In genomic region chr14:36944307-36945010, GRCh38 we compare ENCODE assay signal across 16 cellular contexts.
A peak's percentile ranks its signal among the peaks of the same experiment; 100 is the strongest.
DNase-seq lines count a peak whose midpoint lies in the region; ATAC-seq and TF ChIP-seq lines count a peak whose summit lies in the region.
"Had no signal": no experiment of that assay in that cellular context is flagged by ENCODE, and none has a peak within 500 bp of the region (broad histone marks: within the 10 kb centered on the region; RNA-seq: fewer than 3 reads in every experiment).

No MANE protein-coding gene starts in this region.

- H3K27me3 Mint-ChIP-seq in T-cell, result peaks cover 0 to 4% of the 10 kb centered on the region in 2 donors
- H3K27me3 Mint-ChIP-seq: stimulated activated naive CD8-positive, alpha-beta T cell treated with anti-CD3 and anti-CD28 coated beads, Interleukin-15, amount 100 ng/mL, for 72 hours had no signal

- H3K36me3 ChIP-seq in HEK293 (ENCODE audit: control insufficient read depth in 2 of 2, insufficient read depth in 1 of 2, low read length in 2 of 2), result no peaks in the 10 kb centered on the region
- no peaks in the 10 kb centered on the region for H3K36me3 ChIP-seq in SJSA1
- H3K36me3 ChIP-seq in H7 (replicated peaks; ENCODE audit: control insufficient read depth, insufficient read depth, low read length), result no peaks in the 10 kb centered on the region

- no peak overlapping the region for H3K27ac Mint-ChIP-seq in T-cell
- H3K27ac Mint-ChIP-seq: progenitor cell of endocrine pancreas had no signal

- no peaks in the 10 kb centered on the region for H3K9me3 ChIP-seq in AG04450 (ENCODE audit: control insufficient read depth, insufficient read depth, low read length)
- no peaks in the 10 kb centered on the region for H3K9me3 ChIP-seq in HEK293 (ENCODE audit: control insufficient read depth, insufficient read depth, low read depth, low read length)
- no peaks in the 10 kb centered on the region for H3K9me3 ChIP-seq in SJSA1 (replicated peaks)

- POLR2A ChIA-PET in AG04450 (lab: Yijun Ruan, JAX), result no interaction called here
- POLR2A ChIA-PET in HEK293 (lab: Yijun Ruan, JAX), result no interaction called here
- POLR2A ChIA-PET in T-cell (lab: Charles Lee), result no interaction called here

- peak overlapping the region; percentile 25 for H3K27ac ChIP-seq in AG04450 (ENCODE audit: low read depth, low read length)
- no peak overlapping the region; the same call in 1 of the 2 replicates for H3K27ac ChIP-seq in HEK293 (ENCODE audit: extremely low read depth, low read depth, low read length)
- peak overlapping the region; percentile 29 for H3K27ac ChIP-seq in SJSA1

- TF ChIP-seq CTCF in AG04450 (IDR thresholded peaks at IDR 0.05; ENCODE audit: low read depth, low read length) (no peak), HEK293 (tag by site-specific recombination; IDR thresholded peaks at IDR 0.05) (no peak), fibroblast of mammary gland (conservative IDR thresholded peaks at IDR 0.05; ENCODE audit: control insufficient read depth, insufficient read depth, low read depth, low read length) (no peak)

- DNase-seq in AG04450 (ENCODE audit: low read depth, low spot score) (peak; percentile 24), SJSA1 (ENCODE audit: low read depth in 1 of 2, low spot score in 2 of 2) (peak; percentile 84 to 86), fibroblast of mammary gland (ENCODE audit: low read depth) (peak; percentile 83), NOMO-1 (lab: John Stamatoyannopoulos, UW; ENCODE audit: unreplicated experiment in 2 of 2) (no peak), H7 (no peak), T-cell (no peak)
- DNase-seq: AML-193; Calu3; foreskin melanocyte; NCI-H2081; NCI-H526 treated with DMSO at 0.1 percent for 48 hours; stimulated activated naive CD8-positive, alpha-beta T cell treated with anti-CD3 and anti-CD28 coated beads, Interleukin-15, amount 100 ng/mL, for 72 hours had no signal

- H3K4me1 ChIP-seq in HEK293 (ENCODE audit: control insufficient read depth, insufficient read depth, low read length), result peaks cover 17% of the 10 kb centered on the region
- H3K4me1 ChIP-seq in SJSA1 (replicated peaks), result peaks cover 33% of the 10 kb centered on the region

- no peaks in the 10 kb centered on the region for H3K4me1 Mint-ChIP-seq in T-cell
- H3K4me1 Mint-ChIP-seq: stimulated activated naive CD8-positive, alpha-beta T cell treated with anti-CD3 and anti-CD28 coated beads, Interleukin-15, amount 100 ng/mL, for 72 hours had no signal

- no peak for ATAC-seq in T-cell (replicated peaks in 1 of 4)
- ATAC-seq in GM19397 (IDR thresholded peaks at IDR 0.05; ENCODE audit: unreplicated experiment), result no peak
- ATAC-seq: Panc1; stimulated activated naive CD8-positive, alpha-beta T cell treated with anti-CD3 and anti-CD28 coated beads, Interleukin-15, amount 100 ng/mL, for 72 hours had no signal

- H3K4me3 Mint-ChIP-seq in T-cell, result no peak overlapping the region
- H3K4me3 Mint-ChIP-seq: stimulated activated naive CD8-positive, alpha-beta T cell treated with anti-CD3 and anti-CD28 coated beads, Interleukin-15, amount 100 ng/mL, for 72 hours had no signal

- no peaks in the 10 kb centered on the region for H3K36me3 Mint-ChIP-seq in T-cell

- CTCF ChIA-PET in AG04450 (lab: Charles Lee) (interaction anchor here (1.0 to 4.7 kb wide), 2 partner anchors 205 to 391 kb away, joined by 3 to 39 read pairs; no protein-coding TSS in a partner anchor), HEK293 (lab: Yijun Ruan, JAX) (interaction anchor here (0.6 to 6.0 kb wide), 3 partner anchors 169 to 339 kb away, joined by 3 to 55 read pairs (median 5); no protein-coding TSS in a partner anchor), T-cell (lab: Charles Lee) (no interaction called here)

- H3K27me3 ChIP-seq in AG04450 (ENCODE audit: control insufficient read depth, insufficient read depth, low read length) (no peaks in the 10 kb centered on the region), SJSA1 (replicated peaks) (no peaks in the 10 kb centered on the region), H7 (ENCODE audit: control insufficient read depth, insufficient read depth, low read length) (no peaks in the 10 kb centered on the region)

- no peaks in the 10 kb centered on the region for H3K9me3 Mint-ChIP-seq in T-cell
- H3K9me3 Mint-ChIP-seq: stimulated activated naive CD8-positive, alpha-beta T cell treated with anti-CD3 and anti-CD28 coated beads, Interleukin-15, amount 100 ng/mL, for 72 hours had no signal

- H3K4me3 ChIP-seq in AG04450 (ENCODE audit: low read depth, low read length) (no peak overlapping the region), HEK293 (ENCODE audit: low read depth, low read length) (no peak overlapping the region), SJSA1 (no peak overlapping the region), fibroblast of mammary gland (ENCODE audit: control insufficient read depth, low read depth, low read length) (no peak overlapping the region), H7 (ENCODE audit: insufficient read depth, low read depth, low read length) (no peak overlapping the region)

TF ChIP-seq in HEK293, 187 proteins besides CTCF, POLR2A, EP300 and RAD21:
- TF ChIP-seq ZNF514 (tag by site-specific recombination; IDR thresholded peaks at IDR 0.05), result no peak
- TF ChIP-seq PATZ1 (tag by site-specific recombination; IDR thresholded peaks at IDR 0.05), result no peak
- no peak for TF ChIP-seq ZSCAN23 (tag by site-specific recombination; IDR thresholded peaks at IDR 0.05)
- no peak for TF ChIP-seq SALL2 (tag by site-specific recombination; IDR thresholded peaks at IDR 0.05; ENCODE audit: borderline replicate concordance)
- peak; percentile 33; the same call in 1 of the 2 replicates for TF ChIP-seq PRDM6 (tag by site-specific recombination; IDR thresholded peaks at IDR 0.05)
- TF ChIP-seq ZNF404 (tag by site-specific recombination; IDR thresholded peaks at IDR 0.05), result no peak
- no peak for TF ChIP-seq ZNF10 (tag by site-specific recombination; IDR thresholded peaks at IDR 0.05)
- TF ChIP-seq SP3 (tag by site-specific recombination; IDR thresholded peaks at IDR 0.05), result no peak

Comparison
In these comparisons a context has a peak if more than half of its experiments do, and no peak if none do; other contexts are left out.
1. DNase-seq: peak in AG04450 (single experiment), SJSA1 (2 of 2) and fibroblast of mammary gland (single experiment); none in NOMO-1 (0 of 2), H7 (single experiment) and T-cell (0 of 34).
2. CTCF ChIA-PET loops: an anchor here in AG04450 (1.0 to 4.7 kb wide) and HEK293 (0.6 to 6.0 kb wide); none called in T-cell.